Comparison of ENCODE assay signal across 1 cellular context in genomic region chr22:23225337-23225723, GRCh38.
TF ChIP-seq lines count a peak whose summit lies in the region.

No MANE protein-coding gene starts in this region.

TF ChIP-seq in K562, 482 proteins besides CTCF, POLR2A, EP300 and RAD21 (continued from another document):
- no peak for TF ChIP-seq EZH2 (IDR thresholded peaks at IDR 0.05; ENCODE audit: borderline replicate concordance, low read depth, low read length)
- no peak for TF ChIP-seq TCF7L2 (IDR thresholded peaks at IDR 0.05; ENCODE audit: low read depth, low read length)
- TF ChIP-seq, protein P1, sequence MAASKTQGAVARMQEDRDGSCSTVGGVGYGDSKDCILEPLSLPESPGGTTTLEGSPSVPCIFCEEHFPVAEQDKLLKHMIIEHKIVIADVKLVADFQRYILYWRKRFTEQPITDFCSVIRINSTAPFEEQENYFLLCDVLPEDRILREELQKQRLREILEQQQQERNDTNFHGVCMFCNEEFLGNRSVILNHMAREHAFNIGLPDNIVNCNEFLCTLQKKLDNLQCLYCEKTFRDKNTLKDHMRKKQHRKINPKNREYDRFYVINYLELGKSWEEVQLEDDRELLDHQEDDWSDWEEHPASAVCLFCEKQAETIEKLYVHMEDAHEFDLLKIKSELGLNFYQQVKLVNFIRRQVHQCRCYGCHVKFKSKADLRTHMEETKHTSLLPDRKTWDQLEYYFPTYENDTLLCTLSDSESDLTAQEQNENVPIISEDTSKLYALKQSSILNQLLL (CRISPR knock-in tag; IDR thresholded peaks at IDR 0.05; ENCODE audit: borderline replicate concordance), result no peak
- TF ChIP-seq NFATC3 (IDR thresholded peaks at IDR 0.05), result no peak
- TF ChIP-seq ZNF224 (CRISPR knock-in tag; IDR thresholded peaks at IDR 0.05), result no peak
- TF ChIP-seq, protein P2, sequence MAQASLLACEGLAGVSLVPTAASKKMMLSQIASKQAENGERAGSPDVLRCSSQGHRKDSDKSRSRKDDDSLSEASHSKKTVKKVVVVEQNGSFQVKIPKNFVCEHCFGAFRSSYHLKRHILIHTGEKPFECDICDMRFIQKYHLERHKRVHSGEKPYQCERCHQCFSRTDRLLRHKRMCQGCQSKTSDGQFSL (CRISPR knock-in tag; IDR thresholded peaks at IDR 0.05), result no peak
- TF ChIP-seq, protein P2 (tag; IDR thresholded peaks at IDR 0.05), result no peak
- no peak for TF ChIP-seq ZNF175 (CRISPR knock-in tag; IDR thresholded peaks at IDR 0.05; ENCODE audit: low read depth)
- TF ChIP-seq ZNF778 (CRISPR knock-in tag; IDR thresholded peaks at IDR 0.05), result no peak
- TF ChIP-seq DPF2 (IDR thresholded peaks at IDR 0.05), result no peak
- TF ChIP-seq, protein P3, sequence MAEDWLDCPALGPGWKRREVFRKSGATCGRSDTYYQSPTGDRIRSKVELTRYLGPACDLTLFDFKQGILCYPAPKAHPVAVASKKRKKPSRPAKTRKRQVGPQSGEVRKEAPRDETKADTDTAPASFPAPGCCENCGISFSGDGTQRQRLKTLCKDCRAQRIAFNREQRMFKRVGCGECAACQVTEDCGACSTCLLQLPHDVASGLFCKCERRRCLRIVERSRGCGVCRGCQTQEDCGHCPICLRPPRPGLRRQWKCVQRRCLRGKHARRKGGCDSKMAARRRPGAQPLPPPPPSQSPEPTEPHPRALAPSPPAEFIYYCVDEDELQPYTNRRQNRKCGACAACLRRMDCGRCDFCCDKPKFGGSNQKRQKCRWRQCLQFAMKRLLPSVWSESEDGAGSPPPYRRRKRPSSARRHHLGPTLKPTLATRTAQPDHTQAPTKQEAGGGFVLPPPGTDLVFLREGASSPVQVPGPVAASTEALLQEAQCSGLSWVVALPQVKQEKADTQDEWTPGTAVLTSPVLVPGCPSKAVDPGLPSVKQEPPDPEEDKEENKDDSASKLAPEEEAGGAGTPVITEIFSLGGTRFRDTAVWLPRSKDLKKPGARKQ (CRISPR knock-in tag; IDR thresholded peaks at IDR 0.05), result no peak
- TF ChIP-seq RBM14 (IDR thresholded peaks at IDR 0.05; ENCODE audit: borderline replicate concordance, insufficient read depth, low read depth, low read length), result no peak
- TF ChIP-seq PTRF (tag; IDR thresholded peaks at IDR 0.05), result no peak
- TF ChIP-seq FOXK1 (CRISPR knock-in tag; IDR thresholded peaks at IDR 0.05; ENCODE audit: borderline replicate concordance), result no peak
- no peak for TF ChIP-seq SAFB (IDR thresholded peaks at IDR 0.05; ENCODE audit: borderline replicate concordance, low read depth, low read length)
